In the genomic region with DNA sequence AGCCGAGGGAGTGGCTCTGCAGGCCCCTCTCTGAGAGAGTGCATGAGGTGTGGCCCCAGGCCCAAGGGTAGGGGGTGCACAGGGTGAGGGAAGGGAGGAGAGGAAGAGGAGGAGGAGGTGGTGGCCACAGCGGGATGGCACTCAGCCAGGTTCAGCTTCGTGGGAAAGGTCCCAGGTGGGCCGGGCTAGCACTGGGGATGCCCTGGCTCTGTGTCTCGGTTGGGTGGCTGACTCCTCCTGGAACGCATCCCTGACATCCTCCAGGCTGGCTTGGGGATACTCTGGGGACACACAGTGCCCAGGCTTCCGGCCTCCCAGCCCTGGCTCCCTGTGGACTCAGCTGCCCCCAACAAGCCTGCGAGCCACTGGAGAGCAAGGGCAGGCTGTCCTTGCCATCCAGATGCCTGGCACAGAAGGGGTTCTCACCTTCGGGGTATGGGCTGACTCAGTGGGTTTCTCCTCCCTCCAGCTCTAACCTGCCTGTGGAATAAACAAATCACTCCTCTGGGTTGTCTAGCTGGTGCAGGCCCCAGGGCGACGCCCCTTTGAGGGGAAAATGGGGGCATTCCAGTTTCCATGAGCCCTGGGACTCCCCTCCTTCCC, we compare ENCODE assay signal across 1 cellular context.
TF ChIP-seq lines count a peak whose summit lies in the region.

No MANE protein-coding gene starts in this region.

TF ChIP-seq in HepG2, 621 proteins besides CTCF, POLR2A, EP300 and RAD21:
- TF ChIP-seq ZBTB7B (CRISPR knock-in tag; IDR thresholded peaks at IDR 0.05) (no peak), ATF7 (IDR thresholded peaks at IDR 0.05) (no peak), ATF7 (CRISPR knock-in tag; IDR thresholded peaks at IDR 0.05) (no peak), FOXC1 (CRISPR knock-in tag; IDR thresholded peaks at IDR 0.05; ENCODE audit: borderline replicate concordance) (no peak), GPN1 (CRISPR knock-in tag; IDR thresholded peaks at IDR 0.05; ENCODE audit: borderline replicate concordance) (0 out of 2 replicates have a peak, but pooled peaks have one; percentile 8), ARNTL (CRISPR knock-in tag; IDR thresholded peaks at IDR 0.05) (no peak; the same call in 1 of the 2 replicates), PITX1 (CRISPR knock-in tag; IDR thresholded peaks at IDR 0.05) (no peak), ZNF550 (CRISPR knock-in tag; IDR thresholded peaks at IDR 0.05; ENCODE audit: borderline replicate concordance) (no peak), ADNP (CRISPR knock-in tag; IDR thresholded peaks at IDR 0.05) (no peak), TP53 (CRISPR knock-in tag; conservative IDR thresholded peaks at IDR 0.05) (no peak), MAZ (IDR thresholded peaks at IDR 0.05; ENCODE audit: borderline replicate concordance, low read depth, low read length) (no peak), MAZ (CRISPR knock-in tag; IDR thresholded peaks at IDR 0.05; ENCODE audit: low read depth) (no peak), RBFOX2 (IDR thresholded peaks at IDR 0.05; ENCODE audit: low read depth, low read length) (no peak), TOE1 (CRISPR knock-in tag; IDR thresholded peaks at IDR 0.05) (no peak), JDP2 (CRISPR knock-in tag; IDR thresholded peaks at IDR 0.05; ENCODE audit: borderline replicate concordance) (no peak), DPF2 (CRISPR knock-in tag; IDR thresholded peaks at IDR 0.05; ENCODE audit: borderline replicate concordance, low read depth) (no peak), MTA1 (CRISPR knock-in tag; IDR thresholded peaks at IDR 0.05; ENCODE audit: borderline replicate concordance) (no peak), ZC3H13 (CRISPR knock-in tag; IDR thresholded peaks at IDR 0.05) (no peak), ZSCAN20 (CRISPR knock-in tag; IDR thresholded peaks at IDR 0.05; ENCODE audit: borderline replicate concordance) (no peak), ZKSCAN1 (IDR thresholded peaks at IDR 0.05; ENCODE audit: low read length) (no peak), SKI (IDR thresholded peaks at IDR 0.05; ENCODE audit: partially characterized antibody) (no peak), KLF11 (CRISPR knock-in tag; IDR thresholded peaks at IDR 0.05) (no peak), ZNF501 (CRISPR knock-in tag; IDR thresholded peaks at IDR 0.05) (0 out of 2 replicates have a peak, but pooled peaks have one; percentile 1), SALL2 (CRISPR knock-in tag; IDR thresholded peaks at IDR 0.05) (no peak), KLF6 (CRISPR knock-in tag; IDR thresholded peaks at IDR 0.05) (no peak), ZNF124 (CRISPR knock-in tag; IDR thresholded peaks at IDR 0.05) (no peak), PLRG1 (conservative IDR thresholded peaks at IDR 0.05) (no peak), GABPA (IDR thresholded peaks at IDR 0.05; ENCODE audit: low read depth, low read length) (no peak), GABPA (CRISPR knock-in tag; IDR thresholded peaks at IDR 0.05; ENCODE audit: low read depth) (no peak), ZNF850 (CRISPR knock-in tag; conservative IDR thresholded peaks at IDR 0.05) (no peak), ZNF878 (CRISPR knock-in tag; IDR thresholded peaks at IDR 0.05) (0 out of 2 replicates have a peak, but pooled peaks have one; percentile 6)
- TF ChIP-seq, protein P1, sequence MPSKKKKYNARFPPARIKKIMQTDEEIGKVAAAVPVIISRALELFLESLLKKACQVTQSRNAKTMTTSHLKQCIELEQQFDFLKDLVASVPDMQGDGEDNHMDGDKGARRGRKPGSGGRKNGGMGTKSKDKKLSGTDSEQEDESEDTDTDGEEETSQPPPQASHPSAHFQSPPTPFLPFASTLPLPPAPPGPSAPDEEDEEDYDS (CRISPR knock-in tag; IDR thresholded peaks at IDR 0.05), result no peak
- TF ChIP-seq, protein P2, sequence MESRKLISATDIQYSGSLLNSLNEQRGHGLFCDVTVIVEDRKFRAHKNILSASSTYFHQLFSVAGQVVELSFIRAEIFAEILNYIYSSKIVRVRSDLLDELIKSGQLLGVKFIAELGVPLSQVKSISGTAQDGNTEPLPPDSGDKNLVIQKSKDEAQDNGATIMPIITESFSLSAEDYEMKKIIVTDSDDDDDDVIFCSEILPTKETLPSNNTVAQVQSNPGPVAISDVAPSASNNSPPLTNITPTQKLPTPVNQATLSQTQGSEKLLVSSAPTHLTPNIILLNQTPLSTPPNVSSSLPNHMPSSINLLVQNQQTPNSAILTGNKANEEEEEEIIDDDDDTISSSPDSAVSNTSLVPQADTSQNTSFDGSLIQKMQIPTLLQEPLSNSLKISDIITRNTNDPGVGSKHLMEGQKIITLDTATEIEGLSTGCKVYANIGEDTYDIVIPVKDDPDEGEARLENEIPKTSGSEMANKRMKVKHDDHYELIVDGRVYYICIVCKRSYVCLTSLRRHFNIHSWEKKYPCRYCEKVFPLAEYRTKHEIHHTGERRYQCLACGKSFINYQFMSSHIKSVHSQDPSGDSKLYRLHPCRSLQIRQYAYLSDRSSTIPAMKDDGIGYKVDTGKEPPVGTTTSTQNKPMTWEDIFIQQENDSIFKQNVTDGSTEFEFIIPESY (CRISPR knock-in tag; IDR thresholded peaks at IDR 0.05), result no peak
- TF ChIP-seq, protein P3, sequence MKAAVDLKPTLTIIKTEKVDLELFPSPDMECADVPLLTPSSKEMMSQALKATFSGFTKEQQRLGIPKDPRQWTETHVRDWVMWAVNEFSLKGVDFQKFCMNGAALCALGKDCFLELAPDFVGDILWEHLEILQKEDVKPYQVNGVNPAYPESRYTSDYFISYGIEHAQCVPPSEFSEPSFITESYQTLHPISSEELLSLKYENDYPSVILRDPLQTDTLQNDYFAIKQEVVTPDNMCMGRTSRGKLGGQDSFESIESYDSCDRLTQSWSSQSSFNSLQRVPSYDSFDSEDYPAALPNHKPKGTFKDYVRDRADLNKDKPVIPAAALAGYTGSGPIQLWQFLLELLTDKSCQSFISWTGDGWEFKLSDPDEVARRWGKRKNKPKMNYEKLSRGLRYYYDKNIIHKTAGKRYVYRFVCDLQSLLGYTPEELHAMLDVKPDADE (CRISPR knock-in tag; IDR thresholded peaks at IDR 0.05), result no peak
- TF ChIP-seq, protein P4, sequence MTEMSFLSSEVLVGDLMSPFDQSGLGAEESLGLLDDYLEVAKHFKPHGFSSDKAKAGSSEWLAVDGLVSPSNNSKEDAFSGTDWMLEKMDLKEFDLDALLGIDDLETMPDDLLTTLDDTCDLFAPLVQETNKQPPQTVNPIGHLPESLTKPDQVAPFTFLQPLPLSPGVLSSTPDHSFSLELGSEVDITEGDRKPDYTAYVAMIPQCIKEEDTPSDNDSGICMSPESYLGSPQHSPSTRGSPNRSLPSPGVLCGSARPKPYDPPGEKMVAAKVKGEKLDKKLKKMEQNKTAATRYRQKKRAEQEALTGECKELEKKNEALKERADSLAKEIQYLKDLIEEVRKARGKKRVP (CRISPR knock-in tag; IDR thresholded peaks at IDR 0.05), result no peak
- TF ChIP-seq, protein P5, sequence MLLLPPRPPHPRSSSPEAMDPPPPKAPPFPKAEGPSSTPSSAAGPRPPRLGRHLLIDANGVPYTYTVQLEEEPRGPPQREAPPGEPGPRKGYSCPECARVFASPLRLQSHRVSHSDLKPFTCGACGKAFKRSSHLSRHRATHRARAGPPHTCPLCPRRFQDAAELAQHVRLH (CRISPR knock-in tag; IDR thresholded peaks at IDR 0.05; ENCODE audit: borderline replicate concordance, low read depth), result peak; percentile 36; the same call in 1 of the 2 replicates
- TF ChIP-seq, protein P6, sequence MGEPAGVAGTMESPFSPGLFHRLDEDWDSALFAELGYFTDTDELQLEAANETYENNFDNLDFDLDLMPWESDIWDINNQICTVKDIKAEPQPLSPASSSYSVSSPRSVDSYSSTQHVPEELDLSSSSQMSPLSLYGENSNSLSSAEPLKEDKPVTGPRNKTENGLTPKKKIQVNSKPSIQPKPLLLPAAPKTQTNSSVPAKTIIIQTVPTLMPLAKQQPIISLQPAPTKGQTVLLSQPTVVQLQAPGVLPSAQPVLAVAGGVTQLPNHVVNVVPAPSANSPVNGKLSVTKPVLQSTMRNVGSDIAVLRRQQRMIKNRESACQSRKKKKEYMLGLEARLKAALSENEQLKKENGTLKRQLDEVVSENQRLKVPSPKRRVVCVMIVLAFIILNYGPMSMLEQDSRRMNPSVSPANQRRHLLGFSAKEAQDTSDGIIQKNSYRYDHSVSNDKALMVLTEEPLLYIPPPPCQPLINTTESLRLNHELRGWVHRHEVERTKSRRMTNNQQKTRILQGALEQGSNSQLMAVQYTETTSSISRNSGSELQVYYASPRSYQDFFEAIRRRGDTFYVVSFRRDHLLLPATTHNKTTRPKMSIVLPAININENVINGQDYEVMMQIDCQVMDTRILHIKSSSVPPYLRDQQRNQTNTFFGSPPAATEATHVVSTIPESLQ (CRISPR knock-in tag; conservative IDR thresholded peaks at IDR 0.05), result no peak
- TF ChIP-seq, protein P7, sequence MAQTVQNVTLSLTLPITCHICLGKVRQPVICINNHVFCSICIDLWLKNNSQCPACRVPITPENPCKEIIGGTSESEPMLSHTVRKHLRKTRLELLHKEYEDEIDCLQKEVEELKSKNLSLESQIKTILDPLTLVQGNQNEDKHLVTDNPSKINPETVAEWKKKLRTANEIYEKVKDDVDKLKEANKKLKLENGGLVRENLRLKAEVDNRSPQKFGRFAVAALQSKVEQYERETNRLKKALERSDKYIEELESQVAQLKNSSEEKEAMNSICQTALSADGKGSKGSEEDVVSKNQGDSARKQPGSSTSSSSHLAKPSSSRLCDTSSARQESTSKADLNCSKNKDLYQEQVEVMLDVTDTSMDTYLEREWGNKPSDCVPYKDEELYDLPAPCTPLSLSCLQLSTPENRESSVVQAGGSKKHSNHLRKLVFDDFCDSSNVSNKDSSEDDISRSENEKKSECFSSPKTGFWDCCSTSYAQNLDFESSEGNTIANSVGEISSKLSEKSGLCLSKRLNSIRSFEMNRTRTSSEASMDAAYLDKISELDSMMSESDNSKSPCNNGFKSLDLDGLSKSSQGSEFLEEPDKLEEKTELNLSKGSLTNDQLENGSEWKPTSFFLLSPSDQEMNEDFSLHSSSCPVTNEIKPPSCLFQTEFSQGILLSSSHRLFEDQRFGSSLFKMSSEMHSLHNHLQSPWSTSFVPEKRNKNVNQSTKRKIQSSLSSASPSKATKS (CRISPR knock-in tag; IDR thresholded peaks at IDR 0.05), result no peak
- TF ChIP-seq, protein P8, sequence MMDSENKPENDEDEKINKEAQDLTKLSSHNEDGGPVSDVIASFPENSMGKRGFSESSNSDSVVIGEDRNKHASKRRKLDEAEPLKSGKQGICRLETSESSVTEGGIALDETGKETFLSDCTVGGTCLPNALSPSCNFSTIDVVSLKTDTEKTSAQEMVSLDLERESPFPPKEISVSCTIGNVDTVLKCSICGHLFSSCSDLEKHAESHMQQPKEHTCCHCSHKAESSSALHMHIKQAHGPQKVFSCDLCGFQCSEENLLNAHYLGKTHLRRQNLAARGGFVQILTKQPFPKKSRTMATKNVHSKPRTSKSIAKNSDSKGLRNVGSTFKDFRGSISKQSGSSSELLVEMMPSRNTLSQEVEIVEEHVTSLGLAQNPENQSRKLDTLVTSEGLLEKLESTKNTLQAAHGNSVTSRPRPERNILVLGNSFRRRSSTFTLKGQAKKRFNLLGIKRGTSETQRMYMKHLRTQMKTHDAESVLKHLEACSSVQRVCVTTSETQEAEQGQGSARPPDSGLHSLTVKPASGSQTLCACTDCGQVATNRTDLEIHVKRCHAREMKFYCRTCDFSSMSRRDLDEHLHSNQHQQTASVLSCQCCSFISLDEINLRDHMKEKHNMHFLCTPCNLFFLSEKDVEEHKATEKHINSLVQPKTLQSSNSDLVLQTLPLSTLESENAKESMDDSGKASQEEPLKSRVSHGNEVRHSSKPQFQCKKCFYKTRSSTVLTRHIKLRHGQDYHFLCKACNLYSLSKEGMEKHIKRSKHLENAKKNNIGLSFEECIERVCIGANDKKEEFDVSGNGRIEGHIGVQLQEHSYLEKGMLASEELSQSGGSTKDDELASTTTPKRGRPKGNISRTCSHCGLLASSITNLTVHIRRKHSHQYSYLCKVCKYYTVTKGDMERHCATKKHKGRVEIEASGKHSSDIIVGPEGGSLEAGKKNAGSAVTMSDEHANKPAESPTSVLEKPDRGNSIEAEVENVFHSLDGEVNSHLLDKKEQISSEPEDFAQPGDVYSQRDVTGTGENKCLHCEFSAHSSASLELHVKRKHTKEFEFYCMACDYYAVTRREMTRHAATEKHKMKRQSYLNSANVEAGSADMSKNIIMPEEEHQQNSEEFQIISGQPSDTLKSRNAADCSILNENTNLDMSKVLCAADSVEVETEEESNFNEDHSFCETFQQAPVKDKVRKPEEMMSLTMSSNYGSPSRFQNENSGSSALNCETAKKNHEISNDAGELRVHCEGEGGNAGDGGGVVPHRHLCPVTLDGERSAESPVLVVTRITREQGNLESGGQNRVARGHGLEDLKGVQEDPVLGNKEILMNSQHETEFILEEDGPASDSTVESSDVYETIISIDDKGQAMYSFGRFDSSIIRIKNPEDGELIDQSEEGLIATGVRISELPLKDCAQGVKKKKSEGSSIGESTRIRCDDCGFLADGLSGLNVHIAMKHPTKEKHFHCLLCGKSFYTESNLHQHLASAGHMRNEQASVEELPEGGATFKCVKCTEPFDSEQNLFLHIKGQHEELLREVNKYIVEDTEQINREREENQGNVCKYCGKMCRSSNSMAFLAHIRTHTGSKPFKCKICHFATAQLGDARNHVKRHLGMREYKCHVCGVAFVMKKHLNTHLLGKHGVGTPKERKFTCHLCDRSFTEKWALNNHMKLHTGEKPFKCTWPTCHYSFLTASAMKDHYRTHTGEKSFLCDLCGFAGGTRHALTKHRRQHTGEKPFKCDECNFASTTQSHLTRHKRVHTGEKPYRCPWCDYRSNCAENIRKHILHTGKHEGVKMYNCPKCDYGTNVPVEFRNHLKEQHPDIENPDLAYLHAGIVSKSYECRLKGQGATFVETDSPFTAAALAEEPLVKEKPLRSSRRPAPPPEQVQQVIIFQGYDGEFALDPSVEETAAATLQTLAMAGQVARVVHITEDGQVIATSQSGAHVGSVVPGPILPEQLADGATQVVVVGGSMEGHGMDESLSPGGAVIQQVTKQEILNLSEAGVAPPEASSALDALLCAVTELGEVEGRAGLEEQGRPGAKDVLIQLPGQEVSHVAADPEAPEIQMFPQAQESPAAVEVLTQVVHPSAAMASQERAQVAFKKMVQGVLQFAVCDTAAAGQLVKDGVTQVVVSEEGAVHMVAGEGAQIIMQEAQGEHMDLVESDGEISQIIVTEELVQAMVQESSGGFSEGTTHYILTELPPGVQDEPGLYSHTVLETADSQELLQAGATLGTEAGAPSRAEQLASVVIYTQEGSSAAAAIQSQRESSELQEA (CRISPR knock-in tag; IDR thresholded peaks at IDR 0.05; ENCODE audit: not compliant biosample characterization), result peak; percentile 3
